ENCODE assay signal across 8 cellular contexts in the genomic region with DNA sequence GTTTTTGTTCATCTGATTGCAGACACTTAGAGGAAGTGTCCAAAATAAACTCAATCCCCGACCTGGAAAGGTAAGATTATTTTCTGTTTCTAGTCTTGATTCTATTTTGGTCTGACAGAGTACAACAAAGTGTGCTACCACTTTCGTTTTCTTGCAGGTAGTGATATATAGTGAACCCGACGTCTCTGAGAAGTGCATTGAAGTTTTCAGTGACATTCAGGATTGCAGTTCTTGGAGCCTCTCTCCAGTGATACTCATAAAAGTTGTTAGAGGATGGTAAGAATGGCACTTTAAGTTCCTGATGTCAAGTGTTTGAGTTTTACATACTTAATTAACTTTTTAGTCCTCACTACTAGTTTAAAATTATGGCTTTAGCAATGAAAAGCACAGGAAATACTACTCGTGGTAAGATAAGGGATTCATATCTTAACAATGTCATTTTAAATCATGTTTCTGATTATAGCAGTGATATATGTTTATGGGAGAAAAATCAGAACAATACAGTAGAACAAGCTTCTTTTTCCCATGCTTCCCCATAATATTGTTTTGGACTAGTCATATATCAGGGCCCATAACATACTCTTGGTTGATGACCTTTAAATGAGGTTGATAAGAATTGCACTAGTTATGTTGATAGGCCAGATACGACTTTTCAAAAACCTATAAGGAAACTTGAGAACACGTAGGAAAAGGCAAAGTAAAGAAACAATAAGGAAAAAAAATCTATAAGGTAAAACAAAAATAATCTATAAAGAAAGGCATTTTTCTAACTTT.
DNase-seq lines count a peak whose midpoint lies in the region; ATAC-seq, FAIRE-seq and TF ChIP-seq lines count a peak whose summit lies in the region.

No MANE protein-coding gene starts in this region.

- no peaks in the 10 kb centered on the region for H3K36me3 Mint-ChIP-seq in nephron progenitor cell (ENCODE audit: low read depth)

- peak overlapping the region; percentile 76 for H3K4me2 ChIP-seq in OCI-LY1 (ENCODE audit: low read length)

- FAIRE-seq in H54 (lab: Jason Lieb, UNC) = peak; percentile 62

- peaks cover 25% of the 10 kb centered on the region for H3K36me3 ChIP-seq in OCI-LY1 (ENCODE audit: insufficient read depth, low read length)

- H3K4me1 ChIP-seq in OCI-LY1 (ENCODE audit: insufficient read depth, low read length, severe bottlenecking) = peaks cover 63% of the 10 kb centered on the region

- peaks cover 3% of the 10 kb centered on the region; the same call in 1 of the 2 replicates for H3F3A ChIP-seq in OCI-LY1 (ENCODE audit: insufficient read depth, low read length)

- no peaks in the 10 kb centered on the region for H3K9me3 Mint-ChIP-seq in nephron progenitor cell

- H4K20me1 ChIP-seq in OCI-LY1 (ENCODE audit: insufficient read depth, low read length) = no peaks in the 10 kb centered on the region

- H3K27me3 Mint-ChIP-seq in nephron progenitor cell (ENCODE audit: low read depth, poor library complexity) = peaks cover 4% of the 10 kb centered on the region

- no peaks in the 10 kb centered on the region for H3K9me2 ChIP-seq in OCI-LY1 (ENCODE audit: low read depth, low read length)

- peak; percentile 47 for ATAC-seq in GM18498 (IDR thresholded peaks at IDR 0.05; ENCODE audit: unreplicated experiment)

- DNase-seq in H54 (ENCODE audit: insufficient read length, low spot score) (no peak), germinal center (ENCODE audit: low spot score) (peak; percentile 70), epidermal melanocyte (ENCODE audit: insufficient read length, low spot score) (no peak), DMS79 treated with DMSO at 0.1 percent for 48 hours (lab: John Stamatoyannopoulos, UW) (no peak), SKM-1 (lab: John Stamatoyannopoulos, UW; ENCODE audit: unreplicated experiment) (no peak), nephron progenitor cell (no peak)

- H3K9ac ChIP-seq in OCI-LY1 (ENCODE audit: low read length) = peak overlapping the region; percentile 56; the same call in 1 of the 2 replicates

- no peak for TF ChIP-seq POLR2A in H54 (IDR thresholded peaks at IDR 0.05; ENCODE audit: low read depth, low read length)

- peak overlapping the region; percentile 96 for H3K27ac ChIP-seq in OCI-LY1 (ENCODE audit: low read depth, low read length, poor library complexity, severe bottlenecking)

- H3K9me3 ChIP-seq in OCI-LY1 (ENCODE audit: low read length) = no peaks in the 10 kb centered on the region

- H3K27me3 ChIP-seq in OCI-LY1 (ENCODE audit: insufficient read depth, low read length) = no peaks in the 10 kb centered on the region

- peaks cover 18% of the 10 kb centered on the region for H3K79me2 ChIP-seq in OCI-LY1 (ENCODE audit: insufficient read depth, low read length)

- no peak overlapping the region for H3K27ac Mint-ChIP-seq in nephron progenitor cell

- no peak overlapping the region for H3K4me3 Mint-ChIP-seq in nephron progenitor cell

- no peak overlapping the region for H2AFZ ChIP-seq in OCI-LY1 (ENCODE audit: low read length)

- peak overlapping the region; percentile 58 for H3K4me3 ChIP-seq in OCI-LY1 (ENCODE audit: low read depth, low read length, poor library complexity, severe bottlenecking)

- H3K4me1 Mint-ChIP-seq in nephron progenitor cell = no peaks in the 10 kb centered on the region

- TF ChIP-seq CTCF in OCI-LY1 (IDR thresholded peaks at IDR 0.05; ENCODE audit: low read length) (no peak), nephron progenitor cell (IDR thresholded peaks at IDR 0.05) (no peak)
